Comparison of ENCODE assay signal across 8 cellular contexts in the genomic region with DNA sequence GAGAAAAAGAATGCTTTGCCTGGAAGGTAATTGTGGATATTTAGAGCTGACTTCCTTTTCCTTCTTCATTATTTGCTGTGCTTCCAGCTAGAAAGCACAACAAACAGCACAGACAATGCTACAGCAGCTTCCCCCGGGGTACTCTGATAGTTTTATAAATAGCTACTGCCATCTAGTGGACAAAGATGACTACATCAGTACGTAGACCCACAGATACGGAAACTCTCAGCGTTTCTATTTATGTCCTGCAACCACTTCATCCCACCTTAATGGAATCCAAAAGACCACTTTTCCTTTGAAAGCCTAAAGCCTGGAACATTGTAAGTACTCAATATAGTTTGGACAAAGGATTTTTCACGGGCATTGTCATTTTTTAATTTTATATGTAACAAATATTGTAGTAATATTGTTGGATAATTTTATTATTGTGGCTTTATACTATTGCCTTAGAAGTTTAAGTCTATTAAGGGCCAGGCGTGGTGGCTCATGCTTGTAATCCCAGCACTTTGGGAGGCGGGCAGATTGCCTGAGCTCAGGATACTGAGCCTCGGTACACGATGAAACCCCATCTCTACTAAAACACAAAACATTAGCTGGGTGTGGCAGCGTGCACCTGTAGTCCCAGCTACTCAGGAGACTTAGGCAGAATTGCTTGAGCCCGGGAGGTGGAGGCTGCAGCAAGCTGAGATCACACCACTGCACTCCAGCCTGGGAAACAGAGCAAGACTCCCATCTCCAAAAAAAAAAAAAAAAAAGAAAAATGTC. TPM values are rescaled to one million over a fixed set of nuclear protein-coding genes. Genes with fewer than 3 reads are reported as not detected.
DNase-seq lines count a peak whose midpoint lies in the region; ATAC-seq and TF ChIP-seq lines count a peak whose summit lies in the region.

No MANE protein-coding gene starts in this region.

- TF ChIP-seq CTCF in progenitor cell of endocrine pancreas (IDR thresholded peaks at IDR 0.05; ENCODE audit: unreplicated experiment), result peak; percentile 79

- peaks cover 49% of the 10 kb centered on the region for H3K4me1 Mint-ChIP-seq in activated CD8-positive, alpha-beta memory T cell treated with anti-CD3 and anti-CD28 coated beads, Interleukin-2, amount 10 ng/mL, durations not matched to agents 7 days and 5 days
- H3K4me1 Mint-ChIP-seq in progenitor cell of endocrine pancreas (ENCODE audit: low read depth), result peaks cover 23% of the 10 kb centered on the region

- CTCF ChIA-PET in activated CD8-positive, alpha-beta memory T cell treated with anti-CD3 and anti-CD28 coated beads, Interleukin-2, amount 10 ng/mL, durations not matched to agents 7 days and 5 days (lab: Charles Lee), result interaction anchor here (0.6 to 5.8 kb wide), 38 partner anchors 7 to 419 kb away, joined by 3 to 58 read pairs (median 5); a partner anchor contains a TSS

- DNase-seq in Daoy (ENCODE audit: low read depth) (peak; percentile 54), NCI-H510A treated with DMSO at 0.1 percent for 48 hours (lab: John Stamatoyannopoulos, UW) (peak; percentile 81), germinal center (ENCODE audit: low spot score) (peak; percentile 63), progenitor cell of endocrine pancreas (ENCODE audit: low spot score, unreplicated experiment) (no peak)
- no peak for DNase-seq in activated CD8-positive, alpha-beta memory T cell treated with anti-CD3 and anti-CD28 coated beads, Interleukin-2, amount 10 ng/mL, durations not matched to agents 7 days and 5 days

- peak overlapping the region; percentile 100 for H3K27ac Mint-ChIP-seq in activated CD8-positive, alpha-beta memory T cell treated with anti-CD3 and anti-CD28 coated beads, Interleukin-2, amount 10 ng/mL, durations not matched to agents 7 days and 5 days
- no peak overlapping the region for H3K27ac Mint-ChIP-seq in progenitor cell of endocrine pancreas

- H3K4me3 Mint-ChIP-seq in activated CD8-positive, alpha-beta memory T cell treated with anti-CD3 and anti-CD28 coated beads, Interleukin-2, amount 10 ng/mL, durations not matched to agents 7 days and 5 days, result no peak overlapping the region
- no peak overlapping the region for H3K4me3 Mint-ChIP-seq in progenitor cell of endocrine pancreas (ENCODE audit: low read depth)

- ATAC-seq in GM19468 (IDR thresholded peaks at IDR 0.05; ENCODE audit: extremely low read depth, unreplicated experiment), result peak; percentile 81
- ATAC-seq in HG03565 (IDR thresholded peaks at IDR 0.05; ENCODE audit: unreplicated experiment), result peak; percentile 62
- peak; percentile 48 for ATAC-seq in activated CD8-positive, alpha-beta memory T cell treated with anti-CD3 and anti-CD28 coated beads, Interleukin-2, amount 10 ng/mL, durations not matched to agents 7 days and 5 days
- ATAC-seq in HG03108 (IDR thresholded peaks at IDR 0.05; ENCODE audit: unreplicated experiment), result no peak

- no peaks in the 10 kb centered on the region for H3K9me3 Mint-ChIP-seq in activated CD8-positive, alpha-beta memory T cell treated with anti-CD3 and anti-CD28 coated beads, Interleukin-2, amount 10 ng/mL, durations not matched to agents 7 days and 5 days (ENCODE audit: low read depth)
- no peaks in the 10 kb centered on the region for H3K9me3 Mint-ChIP-seq in progenitor cell of endocrine pancreas (ENCODE audit: low read depth)

- H3K27me3 Mint-ChIP-seq in activated CD8-positive, alpha-beta memory T cell treated with anti-CD3 and anti-CD28 coated beads, Interleukin-2, amount 10 ng/mL, durations not matched to agents 7 days and 5 days, result no peaks in the 10 kb centered on the region
- H3K27me3 Mint-ChIP-seq in progenitor cell of endocrine pancreas, result no peaks in the 10 kb centered on the region

- peaks cover 50% of the 10 kb centered on the region for H3K36me3 Mint-ChIP-seq in activated CD8-positive, alpha-beta memory T cell treated with anti-CD3 and anti-CD28 coated beads, Interleukin-2, amount 10 ng/mL, durations not matched to agents 7 days and 5 days
- peaks cover 34% of the 10 kb centered on the region for H3K36me3 Mint-ChIP-seq in progenitor cell of endocrine pancreas (ENCODE audit: insufficient read depth)

RNA-seq across cellular contexts. Expression of a gene that starts 7.5 kb away (rescaled TPM):
- 3,732 and 4,213 TPM in 2 replicates for total RNA-seq in Daoy (2014; rRNA removed; shearing (Covaris generic))
- total RNA-seq in activated CD8-positive, alpha-beta memory T cell treated with anti-CD3 and anti-CD28 coated beads, Interleukin-2, amount 10 ng/mL, durations not matched to agents 7 days and 5 days, result 1,000 to 10,000 TPM; 1,728 to 2,522 TPM
- 1,127 and 1,140 TPM in 2 replicates for total RNA-seq in progenitor cell of endocrine pancreas

Comparison
In these comparisons a context has a peak if more than half of its experiments do, and no peak if none do; other contexts are left out.
1. DNase-seq: peak in Daoy (single experiment), NCI-H510A treated with DMSO at 0.1 percent for 48 hours (single experiment) and germinal center (single experiment); none in activated CD8-positive, alpha-beta memory T cell treated with anti-CD3 and anti-CD28 coated beads, Interleukin-2, amount 10 ng/mL, durations not matched to agents 7 days and 5 days (single experiment) and progenitor cell of endocrine pancreas (single experiment).